In genomic region chr2:288002-288742, GRCh38 we compare ENCODE assay signal across 8 cellular contexts. TPM values are rescaled to one million over a fixed set of nuclear protein-coding genes. Genes with fewer than 3 reads are reported as not detected.
DNase-seq lines count a peak whose midpoint lies in the region; ATAC-seq and TF ChIP-seq lines count a peak whose summit lies in the region.

A gene with protein sequence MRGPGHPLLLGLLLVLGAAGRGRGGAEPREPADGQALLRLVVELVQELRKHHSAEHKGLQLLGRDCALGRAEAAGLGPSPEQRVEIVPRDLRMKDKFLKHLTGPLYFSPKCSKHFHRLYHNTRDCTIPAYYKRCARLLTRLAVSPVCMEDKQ (minus strand): TSS chr2:288091. CDS start chr2:287835, 256 bp downstream.

- peaks cover 7% of the 10 kb centered on the region for H3K4me1 ChIP-seq in parathyroid adenoma

- H3K27ac ChIP-seq in parathyroid adenoma, result no peak within 1 kb of the TSS

- peaks cover 8 to 12% (median 8%) of the 10 kb centered on the region in 3 donors for H3K4me1 Mint-ChIP-seq in T-cell

- no peak within 1 kb of the TSS for H3K9ac ChIP-seq in parathyroid adenoma

- CTCF ChIA-PET in T-cell (lab: Charles Lee), result interaction anchor here (0.7 kb wide), 2 partner anchors 112 to 137 kb away, joined by 3 to 5 read pairs; no protein-coding TSS in a partner anchor

- H3K4me2 ChIP-seq in parathyroid adenoma (ENCODE audit: low read length), result peak within 1 kb of the TSS; percentile 5

- no peaks in the 10 kb centered on the region for H3K36me3 ChIP-seq in parathyroid adenoma (ENCODE audit: control insufficient read depth, insufficient read depth, low read length)

- H3K79me2 ChIP-seq in parathyroid adenoma, result no peaks in the 10 kb centered on the region

- no peaks in the 10 kb centered on the region for H3K27me3 ChIP-seq in parathyroid adenoma (ENCODE audit: control insufficient read depth, insufficient read depth, low read length)

- TF ChIP-seq CTCF in fibroblast of the aortic adventitia (IDR thresholded peaks at IDR 0.05; ENCODE audit: insufficient read depth, low read length) (no peak), parathyroid adenoma (IDR thresholded peaks at IDR 0.05) (no peak)

- no peaks in the 10 kb centered on the region for H3K9me3 ChIP-seq in parathyroid adenoma (ENCODE audit: control insufficient read depth, low read length)

- H2AFZ ChIP-seq in parathyroid adenoma, result peak within 1 kb of the TSS; percentile 40

- POLR2A ChIA-PET in T-cell (lab: Charles Lee), result no interaction called here

- peak within 1 kb of the TSS; percentile 44 to 74 (median 62) for H3K4me3 Mint-ChIP-seq in T-cell

- ATAC-seq in T-cell (replicated peaks in 1 of 4) (peak in 3 of 4 experiments; percentile 29 to 54 (median 46)), GM18909 (IDR thresholded peaks at IDR 0.05; ENCODE audit: poor library complexity, unreplicated experiment) (no peak)

- no peak within 1 kb of the TSS for H3K27ac Mint-ChIP-seq in T-cell

- peaks cover 16 to 38% of the 10 kb centered on the region in 2 donors for H3K27me3 Mint-ChIP-seq in T-cell

- peak within 1 kb of the TSS; percentile 22 for H3K4me3 ChIP-seq in fibroblast of the aortic adventitia (ENCODE audit: low read depth, low read length)
- no peak within 1 kb of the TSS for H3K4me3 ChIP-seq in parathyroid adenoma (ENCODE audit: low read depth, low read length)

- H3K36me3 Mint-ChIP-seq in T-cell, result peaks cover 5% of the 10 kb centered on the region

- no peaks in the 10 kb centered on the region for H3K9me3 Mint-ChIP-seq in T-cell

- peak; percentile 29 for DNase-seq in GM03348 (ENCODE audit: low spot score)
- no peak for DNase-seq in T-cell
- no peak for DNase-seq in fibroblast of the aortic adventitia (ENCODE audit: low read depth)
- no peak for DNase-seq in amygdala (lab: John Stamatoyannopoulos, UW)
- DNase-seq in occipital lobe (lab: John Stamatoyannopoulos, UW), result no peak
- DNase-seq in amniotic stem cell (lab: John Stamatoyannopoulos, UW), result no peak

RNA-seq across cellular contexts. Expression of the gene that starts here (rescaled TPM):
- total RNA-seq in T-cell (under 1 TPM in 1 of 5 donors, not detected in 4; 0.35 TPM), fibroblast of the aortic adventitia (ENCODE audit: low replicate concordance) (1.3 TPM in 1 of 2 replicates, not detected in the other), occipital lobe (2.0 TPM)

Comparison
In these comparisons a context has a peak if more than half of its experiments do, and no peak if none do; other contexts are left out.
1. Peak in ATAC-seq in T-cell; RNA of the gene not detected or under 1 TPM.